8 cellular contexts compared by ENCODE assay signal in the genomic region with DNA sequence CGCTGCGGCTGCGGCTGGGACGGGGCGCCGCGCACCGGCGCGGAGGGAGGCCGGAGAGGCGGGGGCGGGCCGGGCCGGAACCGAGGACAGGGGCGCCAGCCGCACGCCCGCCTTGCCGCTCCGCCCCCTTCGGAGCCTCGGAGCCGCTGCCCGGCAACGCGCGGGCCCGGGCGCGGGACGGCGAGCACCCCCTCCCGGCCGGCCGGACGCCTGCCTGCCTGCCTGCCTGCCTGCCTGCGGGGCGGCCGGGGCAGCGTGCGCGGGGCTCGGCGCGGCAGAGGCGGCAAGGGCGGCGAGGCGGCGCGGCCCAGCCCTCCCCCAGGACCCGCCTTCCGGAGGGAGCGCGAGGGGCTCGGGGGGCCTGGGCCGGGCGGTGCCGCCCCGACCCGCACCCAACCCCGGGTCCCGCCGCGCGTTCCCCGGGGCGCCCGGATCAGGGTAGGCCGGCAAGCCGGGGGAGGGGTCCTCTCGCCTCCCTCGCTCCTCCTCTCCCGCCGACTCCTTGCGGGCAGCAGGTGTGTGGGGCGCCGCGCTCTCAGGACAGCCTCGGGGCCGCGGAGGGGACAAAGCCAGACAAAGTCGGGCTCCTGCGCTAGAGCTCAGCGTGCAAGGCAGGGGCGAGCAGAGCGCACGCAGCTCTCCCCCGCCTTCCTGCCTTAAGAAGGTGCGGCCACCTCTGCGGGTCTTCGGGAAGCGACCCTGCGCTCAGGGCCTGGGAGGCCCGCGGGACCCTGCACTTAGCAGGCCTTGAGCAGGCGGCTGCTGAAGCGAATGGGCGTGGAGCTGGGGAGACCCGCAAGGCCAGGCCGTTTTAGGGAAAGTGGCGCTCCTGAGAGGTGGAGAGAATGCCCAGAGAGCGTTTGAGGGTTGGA. TPM values are rescaled to one million over a fixed set of nuclear protein-coding genes. Genes with fewer than 3 reads are reported as not detected.
A peak's percentile ranks its signal among the peaks of the same experiment; 100 is the strongest.
DNase-seq lines count a peak whose midpoint lies in the region; ATAC-seq and TF ChIP-seq lines count a peak whose summit lies in the region.

A gene (minus strand): TSS at position 58 of the 872 bp plus-strand sequence. CDS start 120 bp downstream, outside the sequence.

- no peaks in the 10 kb centered on the region for H3K9me3 ChIP-seq in colonic mucosa

- no peaks in the 10 kb centered on the region for H3K36me3 ChIP-seq in colonic mucosa

- POLR2A ChIA-PET in activated B cell treated with CpG ODN at 0.5 μM for 24 hours (lab: Charles Lee) = no interaction called here

- H3K4me3 Mint-ChIP-seq in activated B cell treated with CpG ODN at 0.5 μM for 24 hours = peak within 1 kb of the TSS; percentile 88

- intact Hi-C loops in activated B cell treated with CpG ODN at 0.5 μM for 24 hours (cut with micrococcal nuclease) = loop anchor here (2.0 to 5.0 kb wide), 2 partner anchors 53 to 94 kb away; no protein-coding TSS in a partner anchor
- intact Hi-C loops in colonic mucosa (cut with DNase I) = loop anchor here (5.0 kb wide), 1 partner anchor 94 kb away; no protein-coding TSS in a partner anchor

- peaks cover 45% of the 10 kb centered on the region for H3K27me3 Mint-ChIP-seq in activated B cell treated with CpG ODN at 0.5 μM for 24 hours

- H3K27me3 ChIP-seq in colonic mucosa = no peaks in the 10 kb centered on the region

- ATAC-seq in HG02623 (IDR thresholded peaks at IDR 0.05; ENCODE audit: unreplicated experiment) = peak; percentile 85
- ATAC-seq in activated B cell treated with CpG ODN at 0.5 μM for 24 hours (ENCODE audit: low read depth) = peak; percentile 93

- no peaks in the 10 kb centered on the region for H3K9me3 Mint-ChIP-seq in activated B cell treated with CpG ODN at 0.5 μM for 24 hours

- TF ChIP-seq CTCF in activated B cell treated with CpG ODN at 0.5 μM for 24 hours (IDR thresholded peaks at IDR 0.05) (no peak), colonic mucosa (IDR thresholded peaks at IDR 0.05) (no peak)

- H3K9ac ChIP-seq in colonic mucosa (ENCODE audit: low read depth in 2 of 2, low read length in 2 of 2) = peak within 1 kb of the TSS; percentile 46 to 66

- H3K4me1 ChIP-seq in colonic mucosa = no peaks in the 10 kb centered on the region

- H3K4me1 Mint-ChIP-seq in activated B cell treated with CpG ODN at 0.5 μM for 24 hours = peaks cover 12% of the 10 kb centered on the region

- DNase-seq in NCI-H1694 treated with DMSO at 0.1 percent for 48 hours (lab: John Stamatoyannopoulos, UW) (peak; percentile 11), NCI-H1694 (lab: John Stamatoyannopoulos, UW) (no peak), NCI-H1105 treated with DMSO at 0.1 percent for 48 hours (lab: John Stamatoyannopoulos, UW) (peak; percentile 53), activated B cell treated with CpG ODN at 0.5 μM for 24 hours (peak; percentile 61), colonic mucosa (peak; percentile 61), left kidney (ENCODE audit: low read depth, low spot score) (peak; percentile 92)
- DNase-seq in stimulated activated CD4-positive, alpha-beta T cell treated with anti-CD3 and anti-CD28 coated beads, Interleukin-4, amount 100 ng/mL, for 24 hours = peak; percentile 42

- H3K4me3 ChIP-seq in colonic mucosa = peak within 1 kb of the TSS; percentile 60

- H3K27ac ChIP-seq in colonic mucosa = no peak within 1 kb of the TSS

- H3K27ac Mint-ChIP-seq in activated B cell treated with CpG ODN at 0.5 μM for 24 hours = no peak within 1 kb of the TSS

- peaks cover 3% of the 10 kb centered on the region for H3K36me3 Mint-ChIP-seq in activated B cell treated with CpG ODN at 0.5 μM for 24 hours (ENCODE audit: low read depth)

- CTCF ChIA-PET in activated B cell treated with CpG ODN at 0.5 μM for 24 hours (lab: Charles Lee) = interaction anchor here (1.6 kb wide), 1 partner anchor 95 kb away, joined by 6 read pairs; no protein-coding TSS in a partner anchor

RNA-seq across cellular contexts. Expression of the gene that starts here (rescaled TPM):
- total RNA-seq in activated B cell treated with CpG ODN at 0.5 μM for 24 hours (0.42 and 0.46 TPM in 2 replicates), colonic mucosa (1 to 10 TPM; 2.9 to 3.5 TPM)

Comparison
In these comparisons a context has a peak if more than half of its experiments do, and no peak if none do; other contexts are left out.
1. Peak in DNase-seq and ATAC-seq in activated B cell treated with CpG ODN at 0.5 μM for 24 hours; RNA of the gene not detected or under 1 TPM.